24 cellular contexts compared by ENCODE assay signal in the genomic region with DNA sequence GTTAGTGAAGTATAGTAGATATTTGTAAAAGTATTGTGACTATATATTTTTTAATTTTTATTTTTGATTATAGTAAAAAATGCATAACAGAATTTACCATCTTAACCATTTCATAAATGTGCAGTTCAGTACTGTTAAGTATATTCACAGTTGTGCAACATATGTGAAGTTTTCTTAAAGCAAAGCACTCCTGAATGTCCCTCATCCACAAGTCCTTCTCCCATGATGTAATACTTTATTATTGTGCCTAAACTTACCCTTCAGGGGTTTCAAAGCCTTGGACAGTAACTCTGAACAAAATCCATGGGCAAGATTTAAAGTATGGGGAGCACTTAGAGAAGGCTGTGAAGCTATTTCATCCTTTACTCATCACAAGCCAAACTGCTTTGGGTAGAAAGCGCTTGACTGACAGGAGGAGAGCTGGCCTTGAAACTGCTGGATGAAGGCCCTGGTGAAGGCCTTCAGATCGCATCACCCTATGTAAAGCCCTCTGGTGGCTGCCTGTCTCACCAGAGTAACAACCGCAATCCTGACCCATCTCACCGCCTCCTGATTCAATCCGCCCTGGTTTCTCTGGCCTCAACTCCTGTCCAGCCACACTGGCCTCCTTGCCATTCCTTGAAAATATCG. TPM values are rescaled to one million over a fixed set of nuclear protein-coding genes. Genes with fewer than 3 reads are reported as not detected.
DNase-seq lines count a peak whose midpoint lies in the region; ATAC-seq, FAIRE-seq and TF ChIP-seq lines count a peak whose summit lies in the region.
"Had no signal": no experiment of that assay in that cellular context is flagged by ENCODE, and none has a peak within 500 bp of the region (broad histone marks: within the 10 kb centered on the region; RNA-seq: fewer than 3 reads in every experiment).

No MANE protein-coding gene starts in this region.

- no peak overlapping the region for H4K5ac ChIP-seq in H1 (ENCODE audit: insufficient read length, low read depth, low read length)

- H2BK15ac ChIP-seq in H1 (ENCODE audit: low read length) = no peak overlapping the region

- H4K8ac ChIP-seq in H1 (ENCODE audit: extremely low read depth, insufficient read depth, low read length) = no peak overlapping the region

- 34% methylated on average over 6 of the region's 6 CpGs for WGBS in HepG2 (ENCODE audit: low lambda C conversion rate)
- WGBS in right lobe of liver (ENCODE audit: insufficient coverage, low coverage, low lambda C conversion rate, missing lambda C conversion rate) = 86% methylated on average over 1 of the region's 6 CpGs
- 85% methylated on average over 6 of the region's 6 CpGs; no CpG with 5 or more reads in 1 of the 2 experiments for WGBS in H1 (ENCODE audit: extremely low coverage in 1 of 2, insufficient coverage in 1 of 2, insufficient read length in 1 of 2, insufficient replicate concordance in 2 of 2, low coverage in 1 of 2, low lambda C conversion rate in 2 of 2, missing lambda C conversion rate in 1 of 2), 2 experiments

- H3K79me1 ChIP-seq in H1 (ENCODE audit: low read depth, low read length) = no peaks in the 10 kb centered on the region

- no peak overlapping the region for H3K14ac ChIP-seq in H1 (ENCODE audit: insufficient read length)

- H3K18ac ChIP-seq in H1 (ENCODE audit: extremely low read depth, low read length) = no peak overlapping the region

- no peak overlapping the region for H2BK120ac ChIP-seq in H1 (replicated peaks; ENCODE audit: low read depth, low read length)

- FAIRE-seq in HepG2 (lab: Jason Lieb, UNC) (no peak), H1 (lab: Jason Lieb, UNC) (no peak)
- FAIRE-seq: endometrium, frontal cortex, RCC 7860, small intestine had no signal

- H2AFZ ChIP-seq in HepG2 (ENCODE audit: low read length) = no peak overlapping the region
- H2AFZ ChIP-seq in OCI-LY3 (ENCODE audit: low read depth, low read length) = no peak overlapping the region
- H2AFZ ChIP-seq in H1 (ENCODE audit: low read length) = no peak overlapping the region

- H4K20me1 ChIP-seq in HepG2 (ENCODE audit: insufficient read depth, low read length) (no peaks in the 10 kb centered on the region), OCI-LY3 (ENCODE audit: insufficient read depth, low read length) (no peaks in the 10 kb centered on the region), H1 (replicated peaks in 1 of 2; ENCODE audit: control insufficient read depth in 1 of 2, insufficient read depth in 2 of 2, low read length in 2 of 2) (no peaks in the 10 kb centered on the region)

- H3K4me3 ChIP-seq in HepG2 (replicated peaks in 1 of 3; ENCODE audit: insufficient read depth in 1 of 3, low read depth in 2 of 3, low read length in 3 of 3) (no peak overlapping the region), right lobe of liver (no peak overlapping the region), OCI-LY3 (ENCODE audit: low read length) (no peak overlapping the region), H1 (ENCODE audit: extremely low read depth in 1 of 4, insufficient read depth in 2 of 4, low read depth in 3 of 4, low read length in 4 of 4) (no peak overlapping the region)
- H3K4me3 ChIP-seq: left ventricle myocardium inferior, tibial artery had no signal

- no peak overlapping the region for H2BK20ac ChIP-seq in H1 (ENCODE audit: low read length)

- TF ChIP-seq RAD21 in HepG2 (CRISPR knock-in tag; IDR thresholded peaks at IDR 0.05) (no peak), H1 (IDR thresholded peaks at IDR 0.05 in 1 of 2, conservative IDR thresholded peaks at IDR 0.05 in 1 of 2; ENCODE audit: low read depth in 2 of 2, low read length in 2 of 2) (peak; percentile 6 to 21; a peak in 2 of 4 replicates)

- in situ Hi-C loops in HepG2 (cut with HindIII; ENCODE audit: extremely low pct_ligation_motif_present, low pct_unique_long_range_greater_than_20kb) = loop anchor here (10.0 kb wide), 2 partner anchors 258 to 312 kb away; no protein-coding TSS in a partner anchor

- no peak overlapping the region for H2BK5ac ChIP-seq in H1 (ENCODE audit: low read depth, low read length)

- ATAC-seq in HepG2 (peak; percentile 76), right lobe of liver (no peak), omental fat pad (ENCODE audit: low FRiP score) (no peak)

- POLR2A ChIA-PET in HepG2 (lab: Yijun Ruan, JAX) (interaction anchor here (1.1 kb wide), 1 partner anchor 28 kb away, joined by 3 read pairs; a partner anchor contains a TSS), H1 (lab: Charles Lee; ENCODE audit: partially characterized antibody) (interaction anchor here (1.0 to 1.3 kb wide), 2 partner anchors 9 to 10 kb away, joined by 3 read pairs; no protein-coding TSS in a partner anchor)

- H3K9ac ChIP-seq in HepG2 (ENCODE audit: insufficient read depth, low read depth, low read length) (no peak overlapping the region), OCI-LY3 (ENCODE audit: low read length) (no peak overlapping the region), H1 (replicated peaks in 1 of 4; ENCODE audit: extremely low read depth in 1 of 4, low read depth in 3 of 4, low read length in 3 of 4) (no peak overlapping the region)

- H3K79me2 ChIP-seq in HepG2 (ENCODE audit: insufficient read depth, low read length) = no peaks in the 10 kb centered on the region
- no peaks in the 10 kb centered on the region for H3K79me2 ChIP-seq in OCI-LY3 (ENCODE audit: low read length)
- no peaks in the 10 kb centered on the region for H3K79me2 ChIP-seq in H1 (ENCODE audit: control insufficient read depth in 1 of 2, insufficient read depth in 2 of 2, low read length in 2 of 2)

- TF ChIP-seq CTCF in HepG2 (CRISPR knock-in tag; IDR thresholded peaks at IDR 0.05) (peak; percentile 66), right lobe of liver (IDR thresholded peaks at IDR 0.05) (no peak), OCI-LY3 (IDR thresholded peaks at IDR 0.05; ENCODE audit: low read depth, low read length) (peak; percentile 11; the same call in 1 of the 2 replicates), H1 (IDR thresholded peaks at IDR 0.05; ENCODE audit: control extremely low read depth in 1 of 3, insufficient read depth in 1 of 3, low read depth in 1 of 3, low read length in 3 of 3) (peak; percentile 16 to 36 (median 30)), omental fat pad (IDR thresholded peaks at IDR 0.05) (no peak)

- H3K4ac ChIP-seq in H1 (replicated peaks; ENCODE audit: insufficient read length, low read depth, low read length) = no peak overlapping the region

- no peaks in the 10 kb centered on the region for H3K9me3 ChIP-seq in HepG2 (ENCODE audit: low read length)
- no peaks in the 10 kb centered on the region for H3K9me3 ChIP-seq in right lobe of liver
- no peaks in the 10 kb centered on the region for H3K9me3 ChIP-seq in OCI-LY3 (ENCODE audit: insufficient read depth, low read length)
- no peaks in the 10 kb centered on the region for H3K9me3 ChIP-seq in H1 (ENCODE audit: insufficient read depth in 2 of 2, low read depth in 1 of 2, low read length in 1 of 2)
- H3K9me3 ChIP-seq: left ventricle myocardium inferior, neutrophil, tibial artery had no signal

- H3K27ac ChIP-seq in HepG2 (ENCODE audit: extremely low read length, insufficient read depth, low read length) (no peak overlapping the region), right lobe of liver (no peak overlapping the region), OCI-LY3 (ENCODE audit: low read length) (no peak overlapping the region), H1 (ENCODE audit: low read depth, low read length) (no peak overlapping the region)
- H3K27ac ChIP-seq: left ventricle myocardium inferior, neutrophil, tibial artery had no signal

- BruUV-seq in HepG2 (replicated peaks; lab: Mats Ljungman, UMichigan) = no TSS peak

- CTCF ChIA-PET in HepG2 (lab: Yijun Ruan, JAX; ENCODE audit: low intra/inter-chr PET ratio, low total read pairs) (interaction anchor here (1.2 kb wide), 1 partner anchor 310 kb away, joined by 4 read pairs; no protein-coding TSS in a partner anchor), H1 (lab: Charles Lee; ENCODE audit: partially characterized antibody) (interaction anchor here (0.7 to 5.5 kb wide), 11 partner anchors 9 to 260 kb away, joined by 3 to 40 read pairs (median 4); no protein-coding TSS in a partner anchor)

- H3K23ac ChIP-seq in H1 (ENCODE audit: insufficient read length) = no peak overlapping the region

- H3K27me3 ChIP-seq in HepG2 (ENCODE audit: control insufficient read depth in 1 of 2, insufficient read depth in 2 of 2, low read length in 2 of 2) (no peaks in the 10 kb centered on the region), right lobe of liver (no peaks in the 10 kb centered on the region), OCI-LY3 (ENCODE audit: low read depth, low read length) (no peaks in the 10 kb centered on the region), H1 (replicated peaks in 1 of 4; ENCODE audit: control insufficient read depth in 3 of 4, extremely low read depth in 1 of 4, insufficient read depth in 3 of 4, low read length in 3 of 4) (no peaks in the 10 kb centered on the region)
- H3K27me3 ChIP-seq: neutrophil, tibial artery had no signal

- no peak for TF ChIP-seq POLR2A in HepG2 (IDR thresholded peaks at IDR 0.05; ENCODE audit: insufficient read depth in 1 of 2, low read depth in 2 of 2, low read length in 2 of 2)
- TF ChIP-seq POLR2A in right lobe of liver (IDR thresholded peaks at IDR 0.05) = no peak
- no peak for TF ChIP-seq POLR2A in H1 (IDR thresholded peaks at IDR 0.05; ENCODE audit: control extremely low read depth in 1 of 2, low read depth in 2 of 2, low read length in 2 of 2)

- H4K91ac ChIP-seq in H1 (replicated peaks; ENCODE audit: insufficient read length, low read length) = no peak overlapping the region

- H2BK12ac ChIP-seq in H1 (ENCODE audit: low read depth, low read length) = no peak overlapping the region

- peak; percentile 57 for DNase-seq in HepG2 (ENCODE audit: low spot score)
- no peak for DNase-seq in right lobe of liver
- DNase-seq in H1 (ENCODE audit: low read depth in 1 of 2, low spot score in 2 of 2) = no peak
- DNase-seq in retina = no peak
- DNase-seq in omental fat pad (ENCODE audit: low spot score) = no peak
- DNase-seq in posterior vena cava (ENCODE audit: low spot score) = no peak
- no peak for DNase-seq in amniotic stem cell (lab: John Stamatoyannopoulos, UW)
- DNase-seq: activated CD4-positive, alpha-beta T cell treated with anti-CD3 and anti-CD28 coated beads for 48 hours; activated gamma-delta T cell; activated T-cell treated with anti-CD3 and anti-CD28 coated beads, Interleukin-2, amount 50 U/mL, for 24 hours; CD4-positive, alpha-beta memory T cell; EL; immature natural killer cell; left ventricle myocardium inferior; NCI-H1048; NCI-H1694; NCI-H510A; small intestine; tibial artery had no signal

- H3K36me3 ChIP-seq in HepG2 (replicated peaks in 1 of 2; ENCODE audit: control insufficient read depth in 1 of 2, insufficient read depth in 2 of 2, low read length in 2 of 2) = no peaks in the 10 kb centered on the region
- no peaks in the 10 kb centered on the region for H3K36me3 ChIP-seq in right lobe of liver
- no peaks in the 10 kb centered on the region for H3K36me3 ChIP-seq in OCI-LY3 (replicated peaks; ENCODE audit: low read depth, low read length)
- H3K36me3 ChIP-seq in H1 (ENCODE audit: control insufficient read depth in 2 of 4, insufficient read depth in 4 of 4, low read length in 3 of 4) = no peaks in the 10 kb centered on the region
- H3K36me3 ChIP-seq: left ventricle myocardium inferior, neutrophil, tibial artery had no signal

- H3K4me2 ChIP-seq in HepG2 (ENCODE audit: low read depth, low read length) (no peak overlapping the region), OCI-LY3 (ENCODE audit: low read length) (no peak overlapping the region), H1 (ENCODE audit: insufficient read depth in 1 of 2, low read depth in 2 of 2, low read length in 2 of 2) (no peak overlapping the region)

- intact Hi-C loops in HepG2 (cut with micrococcal nuclease; ENCODE audit: unreplicated experiment) (no loop called here), right lobe of liver (cut with DNase I) (loop anchor here (10.0 kb wide), 2 partner anchors 58 to 258 kb away; no protein-coding TSS in a partner anchor), posterior vena cava (cut with DNase I) (no loop called here)

- no peak overlapping the region for H2AK5ac ChIP-seq in H1 (ENCODE audit: low read depth, low read length)

- H3K23me2 ChIP-seq in H1 (ENCODE audit: low read depth, low read length) = no peaks in the 10 kb centered on the region

- no peak overlapping the region for H3K56ac ChIP-seq in H1 (replicated peaks; ENCODE audit: insufficient read length, low read depth, low read length)

- no peak for TF ChIP-seq EP300 in HepG2 (IDR thresholded peaks at IDR 0.05; ENCODE audit: low read depth in 2 of 2, low read length in 2 of 2)
- TF ChIP-seq EP300 in HepG2 (CRISPR knock-in tag; IDR thresholded peaks at IDR 0.05; ENCODE audit: borderline replicate concordance) = no peak
- TF ChIP-seq EP300 in H1 (IDR thresholded peaks at IDR 0.05; ENCODE audit: borderline replicate concordance in 1 of 2, low read depth in 2 of 2, low read length in 2 of 2) = no peak

- H3K4me1 ChIP-seq in HepG2 (ENCODE audit: insufficient read depth, low read length) = peaks cover 47% of the 10 kb centered on the region
- peaks cover 0 to 34% (median 15%) of the 10 kb centered on the region in 4 donors for H3K4me1 ChIP-seq in right lobe of liver
- peaks cover 6% of the 10 kb centered on the region; the same call in 1 of the 2 replicates for H3K4me1 ChIP-seq in OCI-LY3 (ENCODE audit: low read length)
- no peaks in the 10 kb centered on the region for H3K4me1 ChIP-seq in H1 (replicated peaks in 1 of 4; ENCODE audit: control insufficient read depth in 3 of 4, insufficient read depth in 4 of 4, low read length in 3 of 4)

RNA-seq across cellular contexts. Expression of a gene that starts 28.0 kb away (rescaled TPM):
- total RNA-seq in HepG2 (2016; rRNA removed; fragmentation: Illumina TruSeq; extraction: Trizol) = 19.4 and 28.7 TPM in 2 replicates
- 9.0 and 9.3 TPM in 2 replicates for total RNA-seq in HepG2 (2016; cell fraction: cytosol; rRNA removed; fragmentation: Illumina TruSeq; extraction: Trizol; ENCODE audit: low read depth)
- 20.1 and 30.7 TPM in 2 replicates for total RNA-seq in HepG2 (2016; cell fraction: insoluble cytoplasmic fraction; rRNA removed; fragmentation: Illumina TruSeq; extraction: Trizol)
- 15.0 and 16.0 TPM in 2 replicates for total RNA-seq in HepG2 (2016; cell fraction: membrane; rRNA removed; fragmentation: Illumina TruSeq; extraction: Trizol)
- total RNA-seq in HepG2 (2016; cell fraction: nucleus; rRNA removed; fragmentation: Illumina TruSeq; extraction: Trizol) = 8.0 and 8.6 TPM in 2 replicates
- polyA plus RNA-seq in HepG2 (2011; rRNA removed) = 2.8 and 5.1 TPM in 2 replicates
- 1.7 and 2.5 TPM in 2 replicates for polyA plus RNA-seq in HepG2 (2011; cell fraction: cytosol; rRNA removed)
- 1.0 and 1.2 TPM in 2 replicates for polyA plus RNA-seq in HepG2 (2011; cell fraction: nucleus; rRNA removed)
- polyA plus RNA-seq in HepG2 (2012) = 6.7 and 14.3 TPM in 2 replicates
- polyA plus RNA-seq in HepG2 (2016; cell fraction: cytosol; fragmentation: Illumina TruSeq; extraction: Trizol; ENCODE audit: low read depth) = 11.3 and 14.2 TPM in 2 replicates
- 33.0 and 38.8 TPM in 2 replicates for polyA plus RNA-seq in HepG2 (2016; cell fraction: insoluble cytoplasmic fraction; fragmentation: Illumina TruSeq; extraction: Trizol; ENCODE audit: low read depth)
- polyA plus RNA-seq in HepG2 (2016; cell fraction: membrane; fragmentation: Illumina TruSeq; extraction: Trizol; ENCODE audit: low read depth) = 15.2 and 17.8 TPM in 2 replicates
- polyA plus RNA-seq in HepG2 (2016; cell fraction: nucleus; fragmentation: Illumina TruSeq; extraction: Trizol; ENCODE audit: insufficient read depth, low read depth) = 12.2 and 14.0 TPM in 2 replicates
- polyA minus RNA-seq in HepG2 (2011; rRNA and poly(A)+ RNA removed; ENCODE audit: low replicate concordance) = 1.8 and 3.7 TPM in 2 replicates
- 1.1 and 1.2 TPM in 2 replicates for polyA minus RNA-seq in HepG2 (2011; cell fraction: cytosol; rRNA and poly(A)+ RNA removed)
- polyA minus RNA-seq in HepG2 (2011; cell fraction: nucleus; rRNA and poly(A)+ RNA removed) = 6.7 and 7.2 TPM in 2 replicates
- 1 to 10 TPM; 4.5 to 7.4 (median 6.1) TPM for total RNA-seq in right lobe of liver
- total RNA-seq in H1 (2021; fragmentation: NEBNext Ultra II Directional; extraction: Animal tissue kit (Norgen Biotek cat#: 25700)) = 24.8 and 25.4 TPM in 2 replicates
- polyA plus RNA-seq in H1 (2011; rRNA removed) = 3.4 and 7.1 TPM in 2 replicates
- 15.4 TPM for polyA plus RNA-seq in H1 (2011; cell fraction: cytosol; rRNA removed)
- 1.3 TPM for polyA plus RNA-seq in H1 (2011; cell fraction: nucleus; rRNA removed)
- polyA plus RNA-seq in H1 (2012, experiment 1 of 2) = 16.4 to 38.9 TPM (median 17.3 TPM) in 4 replicates
- 21.4 TPM for polyA plus RNA-seq in H1 (2012, experiment 2 of 2)
- polyA plus RNA-seq in H1 (2013, experiment 1 of 2) = 35.7 TPM
- 36.0 TPM for polyA plus RNA-seq in H1 (2013, experiment 2 of 2)
- polyA minus RNA-seq in H1 (2011; rRNA and poly(A)+ RNA removed) = 1.9 and 2.8 TPM in 2 replicates
- polyA minus RNA-seq in H1 (2011; cell fraction: cytosol; rRNA and poly(A)+ RNA removed) = 2.4 TPM
- 7.5 TPM for polyA minus RNA-seq in H1 (2011; cell fraction: nucleus; rRNA and poly(A)+ RNA removed)
- 10 to 100 TPM in 2 of 4 donors, 1 to 10 TPM in 2; 8.0 to 12.4 (median 10.9) TPM for total RNA-seq in omental fat pad
- total RNA-seq in posterior vena cava = 10 to 100 TPM in 1 of 2 donors, 1 to 10 TPM in 1; 9.3 to 10.2 TPM

RNA-seq across cellular contexts. Expression of a gene that starts 28.3 kb away (rescaled TPM):
- total RNA-seq in HepG2 (2016; rRNA removed; fragmentation: Illumina TruSeq; extraction: Trizol) (19.2 and 24.1 TPM in 2 replicates), right lobe of liver (10 to 100 TPM; 14.4 to 23.1 (median 20.0) TPM), omental fat pad (10 to 100 TPM; 26.5 to 47.8 (median 33.8) TPM), posterior vena cava (10 to 100 TPM; 19.8 to 24.0 TPM)
- total RNA-seq in HepG2 (2016; cell fraction: cytosol; rRNA removed; fragmentation: Illumina TruSeq; extraction: Trizol; ENCODE audit: low read depth) = 3.7 and 5.6 TPM in 2 replicates
- total RNA-seq in HepG2 (2016; cell fraction: insoluble cytoplasmic fraction; rRNA removed; fragmentation: Illumina TruSeq; extraction: Trizol) = 17.3 and 22.5 TPM in 2 replicates
- total RNA-seq in HepG2 (2016; cell fraction: membrane; rRNA removed; fragmentation: Illumina TruSeq; extraction: Trizol) = 5.4 and 7.1 TPM in 2 replicates
- 29.8 and 32.0 TPM in 2 replicates for total RNA-seq in HepG2 (2016; cell fraction: nucleus; rRNA removed; fragmentation: Illumina TruSeq; extraction: Trizol)
- polyA plus RNA-seq in HepG2 (2011; rRNA removed) (9.4 and 13.5 TPM in 2 replicates), H1 (2011; rRNA removed) (8.8 and 13.0 TPM in 2 replicates)
- 5.6 and 7.4 TPM in 2 replicates for polyA plus RNA-seq in HepG2 (2011; cell fraction: cytosol; rRNA removed)
- 40.8 and 46.3 TPM in 2 replicates for polyA plus RNA-seq in HepG2 (2011; cell fraction: nucleus; rRNA removed)
- polyA plus RNA-seq in HepG2 (2012) = 20.6 and 22.0 TPM in 2 replicates
- 0.59 and 0.94 TPM in 2 replicates for polyA plus RNA-seq in HepG2 (2016; cell fraction: cytosol; fragmentation: Illumina TruSeq; extraction: Trizol; ENCODE audit: low read depth)
- polyA plus RNA-seq in HepG2 (2016; cell fraction: insoluble cytoplasmic fraction; fragmentation: Illumina TruSeq; extraction: Trizol; ENCODE audit: low read depth) = 13.8 and 16.6 TPM in 2 replicates
- 1.5 and 1.9 TPM in 2 replicates for polyA plus RNA-seq in HepG2 (2016; cell fraction: membrane; fragmentation: Illumina TruSeq; extraction: Trizol; ENCODE audit: low read depth)
- 38.7 and 40.3 TPM in 2 replicates for polyA plus RNA-seq in HepG2 (2016; cell fraction: nucleus; fragmentation: Illumina TruSeq; extraction: Trizol; ENCODE audit: insufficient read depth, low read depth)
- polyA minus RNA-seq in HepG2 (2011; rRNA and poly(A)+ RNA removed; ENCODE audit: low replicate concordance) = 12.4 and 15.1 TPM in 2 replicates
- polyA minus RNA-seq in HepG2 (2011; cell fraction: cytosol; rRNA and poly(A)+ RNA removed) = 7.6 and 8.9 TPM in 2 replicates
- polyA minus RNA-seq in HepG2 (2011; cell fraction: nucleus; rRNA and poly(A)+ RNA removed) = 38.9 and 54.2 TPM in 2 replicates
- total RNA-seq in H1 (2021; fragmentation: NEBNext Ultra II Directional; extraction: Animal tissue kit (Norgen Biotek cat#: 25700)) = 27.3 and 27.7 TPM in 2 replicates
- polyA plus RNA-seq in H1 (2011; cell fraction: cytosol; rRNA removed) = 14.6 TPM
- 25.3 TPM for polyA plus RNA-seq in H1 (2011; cell fraction: nucleus; rRNA removed)
- polyA plus RNA-seq in H1 (2012, experiment 1 of 2) = 25.3 to 31.0 TPM (median 28.3 TPM) in 4 replicates
- polyA plus RNA-seq in H1 (2012, experiment 2 of 2) = 5.1 TPM
- polyA plus RNA-seq in H1 (2013, experiment 1 of 2) = 20.2 TPM
- polyA plus RNA-seq in H1 (2013, experiment 2 of 2) = 20.5 TPM
- polyA minus RNA-seq in H1 (2011; rRNA and poly(A)+ RNA removed) = 19.7 and 22.0 TPM in 2 replicates
- polyA minus RNA-seq in H1 (2011; cell fraction: cytosol; rRNA and poly(A)+ RNA removed) = 15.0 TPM
- 30.3 TPM for polyA minus RNA-seq in H1 (2011; cell fraction: nucleus; rRNA and poly(A)+ RNA removed)

Comparison
In these comparisons a context has a peak if more than half of its experiments do, and no peak if none do; other contexts are left out.
1. CTCF ChIP-seq: peak in HepG2 (single experiment), OCI-LY3 (single experiment) and H1 (3 of 3); none in right lobe of liver (0 of 4) and omental fat pad (0 of 3).
2. intact Hi-C loops: an anchor here in right lobe of liver (10.0 kb wide); none called in HepG2 and posterior vena cava.